ENCODE assay signal across 8 cellular contexts in genomic region chr9:68366933-68367534, GRCh38. TPM values are rescaled to one million over a fixed set of nuclear protein-coding genes. Genes with fewer than 3 reads are reported as not detected.
DNase-seq lines count a peak whose midpoint lies in the region; ATAC-seq, FAIRE-seq and TF ChIP-seq lines count a peak whose summit lies in the region.
"Not testable (repeated sequence)": the region's sequence is repeated elsewhere in the genome, so short reads cannot be mapped to it uniquely, and the experiment has no call there.

No MANE protein-coding gene starts in this region.

- FAIRE-seq in HepG2 (lab: Jason Lieb, UNC) = not testable (repeated sequence)

- POLR2A ChIA-PET in HepG2 (lab: Yijun Ruan, JAX) = not testable (repeated sequence)

- H3K4me1 Mint-ChIP-seq in activated naive CD4-positive, alpha-beta T cell treated with anti-CD3 and anti-CD28 coated beads for 36 hours (ENCODE audit: low read depth) = not testable (repeated sequence)

- TF ChIP-seq POLR2A in esophagus muscularis mucosa (IDR thresholded peaks at IDR 0.05; ENCODE audit: low read depth); HepG2 (IDR thresholded peaks at IDR 0.05; ENCODE audit: insufficient read depth in 1 of 2, low read depth in 2 of 2, low read length in 2 of 2): not testable (repeated sequence)

- H3K79me2 ChIP-seq in HepG2 (ENCODE audit: insufficient read depth, low read length) = not testable (repeated sequence)

- H3K27me3 ChIP-seq in esophagus muscularis mucosa; HepG2 (ENCODE audit: control insufficient read depth in 1 of 2, insufficient read depth in 2 of 2, low read length in 2 of 2); aorta (ENCODE audit: control insufficient read depth in 1 of 2, insufficient read depth in 2 of 2, low read length in 1 of 2): not testable (repeated sequence)

- not testable (repeated sequence) for H4K20me1 ChIP-seq in HepG2 (ENCODE audit: insufficient read depth, low read length)

- H3K4me2 ChIP-seq in HepG2 (ENCODE audit: low read depth, low read length) = not testable (repeated sequence)

- TF ChIP-seq CTCF in esophagus muscularis mucosa (IDR thresholded peaks at IDR 0.05); HepG2 (CRISPR knock-in tag; IDR thresholded peaks at IDR 0.05): not testable (repeated sequence)

- H3K27me3 Mint-ChIP-seq in activated naive CD4-positive, alpha-beta T cell treated with anti-CD3 and anti-CD28 coated beads for 36 hours (ENCODE audit: low read depth) = not testable (repeated sequence)

- H3K36me3 Mint-ChIP-seq in activated naive CD4-positive, alpha-beta T cell treated with anti-CD3 and anti-CD28 coated beads for 36 hours (ENCODE audit: low read depth) = not testable (repeated sequence)

- H3K27ac Mint-ChIP-seq in activated naive CD4-positive, alpha-beta T cell treated with anti-CD3 and anti-CD28 coated beads for 36 hours = not testable (repeated sequence)

- DNase-seq in Daoy (ENCODE audit: low read depth) = peak; percentile 11
- peak; percentile 60 for DNase-seq in RPMI8226
- peak; percentile 19 for DNase-seq in activated naive CD4-positive, alpha-beta T cell treated with anti-CD3 and anti-CD28 coated beads for 36 hours
- DNase-seq in esophagus muscularis mucosa (ENCODE audit: extremely low spot score); HepG2 (ENCODE audit: low spot score); aorta: not testable (repeated sequence)
- peak; percentile 19 for DNase-seq in pons (ENCODE audit: low spot score)

- H3K4me1 ChIP-seq in esophagus muscularis mucosa = peaks cover 4 to 40% (median 11%) of the 10 kb centered on the region in 4 donors
- not testable (repeated sequence) for H3K4me1 ChIP-seq in HepG2 (ENCODE audit: insufficient read depth, low read length); aorta (ENCODE audit: control insufficient read depth in 1 of 2, insufficient read depth in 2 of 2, low read length in 2 of 2)

- H3K9me3 Mint-ChIP-seq in activated naive CD4-positive, alpha-beta T cell treated with anti-CD3 and anti-CD28 coated beads for 36 hours = not testable (repeated sequence)

- intact Hi-C loops in activated naive CD4-positive, alpha-beta T cell treated with anti-CD3 and anti-CD28 coated beads for 36 hours (cut with micrococcal nuclease); esophagus muscularis mucosa (cut with DNase I); HepG2 (cut with micrococcal nuclease; ENCODE audit: unreplicated experiment); aorta (cut with DNase I): not testable (repeated sequence)

- CTCF ChIA-PET in activated naive CD4-positive, alpha-beta T cell treated with anti-CD3 and anti-CD28 coated beads for 36 hours (lab: Charles Lee); HepG2 (lab: Yijun Ruan, JAX; ENCODE audit: low intra/inter-chr PET ratio, low total read pairs): not testable (repeated sequence)

- not testable (repeated sequence) for H3K4me3 Mint-ChIP-seq in activated naive CD4-positive, alpha-beta T cell treated with anti-CD3 and anti-CD28 coated beads for 36 hours

- H2AFZ ChIP-seq in HepG2 (ENCODE audit: low read length) = not testable (repeated sequence)

- TF ChIP-seq EP300 in esophagus muscularis mucosa (IDR thresholded peaks at IDR 0.05); HepG2 (IDR thresholded peaks at IDR 0.05; ENCODE audit: low read depth in 2 of 2, low read length in 2 of 2); HepG2 (CRISPR knock-in tag; IDR thresholded peaks at IDR 0.05; ENCODE audit: borderline replicate concordance): not testable (repeated sequence)

- 8% methylated on average over 9 of the region's 10 CpGs for WGBS in esophagus muscularis mucosa
- WGBS in HepG2 (ENCODE audit: low lambda C conversion rate) = 2% methylated on average over 5 of the region's 10 CpGs
- WGBS in aorta, 2 donors = 28 to 32% methylated on average over 9 to 10 of the region's 10 CpGs

- in situ Hi-C loops in HepG2 (cut with HindIII; ENCODE audit: extremely low pct_ligation_motif_present, low pct_unique_long_range_greater_than_20kb) = not testable (repeated sequence)

- BruUV-seq in HepG2 (replicated peaks; lab: Mats Ljungman, UMichigan) = not testable (repeated sequence)

- ATAC-seq in HG03108 (IDR thresholded peaks at IDR 0.05; ENCODE audit: unreplicated experiment) (peak; percentile 52), aorta (ENCODE audit: low FRiP score) (peak; percentile 46)
- ATAC-seq in HepG2 = not testable (repeated sequence)

- H3K4me3 ChIP-seq in esophagus muscularis mucosa = peak overlapping the region in 3 of 4 donors; percentile 27 to 45 (median 27)
- not testable (repeated sequence) for H3K4me3 ChIP-seq in HepG2 (replicated peaks in 1 of 3; ENCODE audit: insufficient read depth in 1 of 3, low read depth in 2 of 3, low read length in 3 of 3); aorta (ENCODE audit: low read length in 2 of 2)

- not testable (repeated sequence) for H3K36me3 ChIP-seq in esophagus muscularis mucosa; HepG2 (replicated peaks in 1 of 2; ENCODE audit: control insufficient read depth in 1 of 2, insufficient read depth in 2 of 2, low read length in 2 of 2); aorta (ENCODE audit: control insufficient read depth in 1 of 2, insufficient read depth in 2 of 2, low read length in 1 of 2)

- not testable (repeated sequence) for TF ChIP-seq RAD21 in HepG2 (CRISPR knock-in tag; IDR thresholded peaks at IDR 0.05)

- H3K9ac ChIP-seq in HepG2 (ENCODE audit: insufficient read depth, low read depth, low read length) = not testable (repeated sequence)

- peak overlapping the region; percentile 55 to 75 (median 74) for H3K27ac ChIP-seq in esophagus muscularis mucosa (replicated peaks in 1 of 4)
- not testable (repeated sequence) for H3K27ac ChIP-seq in HepG2 (ENCODE audit: extremely low read length, insufficient read depth, low read length); aorta (ENCODE audit: low read depth in 1 of 2, low read length in 2 of 2)

- H3K9me3 ChIP-seq in esophagus muscularis mucosa; HepG2 (ENCODE audit: low read length); aorta (ENCODE audit: control insufficient read depth, low read length): not testable (repeated sequence)

TF ChIP-seq in HepG2, 621 proteins besides CTCF, POLR2A, EP300 and RAD21:
- peak; percentile 60 to 76 for TF ChIP-seq MAFK (conservative IDR thresholded peaks at IDR 0.05 in 1 of 2, IDR thresholded peaks at IDR 0.05 in 1 of 2; ENCODE audit: low read length in 2 of 2)
- peak; percentile 68 for TF ChIP-seq MAFF (IDR thresholded peaks at IDR 0.05; ENCODE audit: low read depth, low read length)
TF ChIP-seq in HepG2: peak in this region for 2; not testable (repeated sequence) for 619.

RNA-seq across cellular contexts. Expression of gene PGM5, which starts 10.6 kb away (rescaled TPM):
- 0.57 TPM in 1 of 2 replicates, not detected in the other for total RNA-seq in Daoy (2014; rRNA removed; shearing (Covaris generic))
- not detected for total RNA-seq in activated naive CD4-positive, alpha-beta T cell treated with anti-CD3 and anti-CD28 coated beads for 36 hours
- total RNA-seq in esophagus muscularis mucosa = 100 to 1,000 TPM; 573 to 742 (median 607) TPM
- total RNA-seq in HepG2 (2016; rRNA removed; fragmentation: Illumina TruSeq; extraction: Trizol) = not detected in 2 replicates
- not detected in 2 replicates for total RNA-seq in HepG2 (2016; cell fraction: cytosol; rRNA removed; fragmentation: Illumina TruSeq; extraction: Trizol; ENCODE audit: low read depth)
- total RNA-seq in HepG2 (2016; cell fraction: insoluble cytoplasmic fraction; rRNA removed; fragmentation: Illumina TruSeq; extraction: Trizol) = not detected in 2 replicates
- total RNA-seq in HepG2 (2016; cell fraction: membrane; rRNA removed; fragmentation: Illumina TruSeq; extraction: Trizol) = not detected in 2 replicates
- total RNA-seq in HepG2 (2016; cell fraction: nucleus; rRNA removed; fragmentation: Illumina TruSeq; extraction: Trizol) = not detected in 2 replicates
- 0.01 TPM in 1 of 2 replicates, not detected in the other for polyA plus RNA-seq in HepG2 (2011; rRNA removed)
- polyA plus RNA-seq in HepG2 (2011; cell fraction: cytosol; rRNA removed) = not detected in 2 replicates
- polyA plus RNA-seq in HepG2 (2011; cell fraction: nucleus; rRNA removed) = not detected in 2 replicates
- polyA plus RNA-seq in HepG2 (2012) = not detected in 2 replicates
- polyA plus RNA-seq in HepG2 (2016; cell fraction: cytosol; fragmentation: Illumina TruSeq; extraction: Trizol; ENCODE audit: low read depth) = not detected in 2 replicates
- not detected in 2 replicates for polyA plus RNA-seq in HepG2 (2016; cell fraction: insoluble cytoplasmic fraction; fragmentation: Illumina TruSeq; extraction: Trizol; ENCODE audit: low read depth)
- polyA plus RNA-seq in HepG2 (2016; cell fraction: membrane; fragmentation: Illumina TruSeq; extraction: Trizol; ENCODE audit: low read depth) = not detected in 2 replicates
- polyA plus RNA-seq in HepG2 (2016; cell fraction: nucleus; fragmentation: Illumina TruSeq; extraction: Trizol; ENCODE audit: insufficient read depth, low read depth) = not detected in 2 replicates
- not detected in 2 replicates for polyA minus RNA-seq in HepG2 (2011; rRNA and poly(A)+ RNA removed; ENCODE audit: low replicate concordance)
- not detected in 2 replicates for polyA minus RNA-seq in HepG2 (2011; cell fraction: cytosol; rRNA and poly(A)+ RNA removed)
- polyA minus RNA-seq in HepG2 (2011; cell fraction: nucleus; rRNA and poly(A)+ RNA removed) = not detected in 2 replicates
- total RNA-seq in aorta = 100 to 1,000 TPM; 118 to 124 TPM
- polyA plus RNA-seq in aorta = 10 to 100 TPM; 33.7 to 39.7 TPM

Comparison
In these comparisons a context has a peak if more than half of its experiments do, and no peak if none do; other contexts are left out.
1. RNA of gene PGM5, which starts 10.6 kb away (total RNA-seq): 573 to 742 TPM in esophagus muscularis mucosa and 118 to 124 TPM in aorta; 0.57 TPM in Daoy, not detected in HepG2 and not detected in activated naive CD4-positive, alpha-beta T cell treated with anti-CD3 and anti-CD28 coated beads for 36 hours; every median in the first group is over 10 times any median in the second.